34 cellular contexts compared by ENCODE assay signal in genomic region chr2:159589286-159589685, GRCh38.
"Had no signal": no experiment of that assay in that cellular context is flagged by ENCODE, and none has a peak within 500 bp of the region (broad histone marks: within the 10 kb centered on the region; RNA-seq: fewer than 3 reads in every experiment).

No MANE protein-coding gene starts in this region.

- H3K4me1 ChIP-seq: breast epithelium had no signal

- H3K4me3 ChIP-seq: adrenal gland, body of pancreas, breast epithelium had no signal

- FAIRE-seq: astrocyte, TTC549 had no signal

- H3K36me3 ChIP-seq: adrenal gland, brain microvascular endothelial cell, breast epithelium had no signal

- H3K27me3 ChIP-seq: adrenal gland, body of pancreas, brain microvascular endothelial cell, breast epithelium had no signal

- ATAC-seq: activated CD8-positive, alpha-beta T cell treated with anti-CD3 and anti-CD28 coated beads for 36 hours; activated naive CD4-positive, alpha-beta T cell treated with anti-CD3 and anti-CD28 coated beads, Interleukin-2, amount 50 U/mL, for 72 hours; activated T-cell treated with anti-CD3 and anti-CD28 coated beads, Interleukin-2, amount 50 U/mL, for 4 hours; activated T-cell treated with anti-CD3 and anti-CD28 coated beads, Interleukin-2, amount 50 U/mL, for 72 hours; activated T-helper 17 cell treated with anti-CD3 and anti-CD28 coated beads, Interleukin-2, amount 50 U/mL, for 72 hours; body of pancreas had no signal

- H3K27ac ChIP-seq: adrenal gland, body of pancreas, brain microvascular endothelial cell, breast epithelium, VCaP had no signal

- H3K9me3 ChIP-seq: adrenal gland, body of pancreas, breast epithelium had no signal

- DNase-seq: activated B cell treated with CpG ODN at 0.5 μM for 24 hours; activated CD4-positive, alpha-beta memory T cell treated with anti-CD3 and anti-CD28 coated beads for 36 hours; activated CD4-positive, alpha-beta T cell treated with anti-CD3 and anti-CD28 coated beads for 1 hour; activated CD4-positive, alpha-beta T cell treated with anti-CD3 and anti-CD28 coated beads for 4 hours; activated CD4-positive, alpha-beta T cell treated with anti-CD3 and anti-CD28 coated beads, Interleukin-2, amount 10 ng/mL, durations not matched to agents 24 days and 14 days; activated CD4-positive, alpha-beta T cell treated with anti-CD3 and anti-CD28 coated beads, Interleukin-2, amount 50 U/mL, for 1 hour; activated CD4-positive, alpha-beta T cell treated with anti-CD3 and anti-CD28 coated beads, Interleukin-2, amount 50 U/mL, for 4 hours; activated CD8-positive, alpha-beta memory T cell treated with anti-CD3 and anti-CD28 coated beads, Interleukin-2, amount 50 U/mL, for 4 hours; activated CD8-positive, alpha-beta T cell treated with anti-CD3 and anti-CD28 coated beads for 36 hours; activated effector memory CD4-positive, alpha-beta T cell treated with anti-CD3 and anti-CD28 coated beads, Interleukin-2, amount 50 U/mL, for 16 hours; activated gamma-delta T cell treated with Interleukin-2 at 50 U/mL for 16 hours; activated naive CD4-positive, alpha-beta T cell; activated naive CD4-positive, alpha-beta T cell treated with anti-CD3 and anti-CD28 coated beads for 36 hours; activated naive CD4-positive, alpha-beta T cell treated with anti-CD3 and anti-CD28 coated beads, Interleukin-2, amount 50 U/mL, for 16 hours; activated naive CD8-positive, alpha-beta T cell treated with anti-CD3 and anti-CD28 coated beads for 36 hours; activated T-cell treated with anti-CD3 and anti-CD28 coated beads for 4 hours; activated T-cell treated with anti-CD3 and anti-CD28 coated beads, Interleukin-2, amount 50 U/mL, for 1 hour; activated T-cell treated with anti-CD3 and anti-CD28 coated beads, Interleukin-2, amount 50 U/mL, for 4 hours; activated T-cell treated with anti-CD3 and anti-CD28 coated beads, Interleukin-2, amount 50 U/mL, for 72 hours; adrenal gland; amniotic stem cell; aorta; body of pancreas; brain microvascular endothelial cell; central memory CD4-positive, alpha-beta T cell; T-helper 1 cell; T-helper 2 cell; T-helper 9 cell had no signal
